14 cellular contexts compared by ENCODE assay signal in genomic region chr13:32824671-32825070, GRCh38.
DNase-seq lines count a peak whose midpoint lies in the region; ATAC-seq and TF ChIP-seq lines count a peak whose summit lies in the region.
"Had no signal": no experiment of that assay in that cellular context is flagged by ENCODE, and none has a peak within 500 bp of the region (broad histone marks: within the 10 kb centered on the region; RNA-seq: fewer than 3 reads in every experiment).

No MANE protein-coding gene starts in this region.

- H3K27ac ChIP-seq in HCT116 (ENCODE audit: low read depth, low read length): no peak overlapping the region; the same call in 1 of the 2 replicates
- H3K27ac ChIP-seq: prostate gland had no signal

- no peaks in the 10 kb centered on the region for H4K20me1 ChIP-seq in HCT116 (ENCODE audit: insufficient read depth)

- DNase-seq in HCT116 (ENCODE audit: low read depth, low spot score): peak; percentile 64
- peak; percentile 59 for DNase-seq in SW480 (ENCODE audit: low spot score)
- DNase-seq in foreskin fibroblast: peak; percentile 85 to 86
- no peak for DNase-seq in posterior cingulate gyrus
- DNase-seq in DMS 273 (lab: John Stamatoyannopoulos, UW; ENCODE audit: unreplicated experiment): no peak
- DNase-seq: activated CD8-positive, alpha-beta memory T cell treated with anti-CD3 and anti-CD28 coated beads, Interleukin-2, amount 50 U/mL, for 48 hours; dermis blood vessel endothelial cell; NCI-H510A treated with DMSO at 0.1 percent for 48 hours; T-helper 2 cell had no signal

- H3K36me3 ChIP-seq in HCT116 (ENCODE audit: control insufficient read depth in 1 of 2, insufficient read depth in 2 of 2, low read length in 2 of 2) (no peaks in the 10 kb centered on the region), skeletal muscle satellite cell (ENCODE audit: insufficient read depth, low read length) (no peaks in the 10 kb centered on the region)
- H3K36me3 ChIP-seq: prostate gland had no signal

- H3K9me3 ChIP-seq in HCT116 (ENCODE audit: control insufficient read depth in 1 of 2, insufficient read depth in 1 of 2, low read depth in 1 of 2, low read length in 2 of 2) (no peaks in the 10 kb centered on the region), skeletal muscle satellite cell (replicated peaks; ENCODE audit: low read length) (no peaks in the 10 kb centered on the region)
- H3K9me3 ChIP-seq: prostate gland had no signal

- CTCF ChIA-PET in HCT116 (lab: Charles Lee): no interaction called here

- H3K4me3 ChIP-seq in HCT116 (replicated peaks in 1 of 2; ENCODE audit: low read depth in 1 of 2, low read length in 2 of 2) (peak overlapping the region in 1 of 2 experiments; percentile 13; a peak in 1 of 4 replicates), foreskin fibroblast (ENCODE audit: low read depth in 1 of 2, low read length in 2 of 2) (no peak overlapping the region), skeletal muscle satellite cell (ENCODE audit: low read length) (no peak overlapping the region)
- H3K4me3 ChIP-seq: K562, prostate gland had no signal

- peak overlapping the region; percentile 52 for H2AFZ ChIP-seq in HCT116 (ENCODE audit: low read depth, low read length, poor library complexity, severe bottlenecking)

- TF ChIP-seq POLR2A in HCT116 (IDR thresholded peaks at IDR 0.05; ENCODE audit: borderline replicate concordance, extremely low read depth, insufficient read depth, insufficient read length): no peak

- no TSS peak for BruUV-seq in HCT116 (replicated peaks; lab: Mats Ljungman, UMichigan)

- TF ChIP-seq CTCF in HCT116 (IDR thresholded peaks at IDR 0.05 in 2 of 3, conservative IDR thresholded peaks at IDR 0.05 in 1 of 3; ENCODE audit: borderline replicate concordance in 1 of 3, insufficient read depth in 1 of 3, low read depth in 2 of 3, low read length in 2 of 3) (no peak), foreskin fibroblast (IDR thresholded peaks at IDR 0.05; ENCODE audit: low read depth, low read length) (no peak)

- H3K4me2 ChIP-seq in HCT116 (ENCODE audit: low read length): peak overlapping the region; percentile 56
- peak overlapping the region; percentile 3 for H3K4me2 ChIP-seq in skeletal muscle satellite cell (ENCODE audit: low read length)

- H3K79me2 ChIP-seq in HCT116 (ENCODE audit: insufficient read depth, low read length): no peaks in the 10 kb centered on the region

- intact Hi-C loops in HCT116 (cut with micrococcal nuclease) (no loop called here), posterior cingulate gyrus (cut with DNase I) (no loop called here)

- POLR2A ChIA-PET in HCT116 (lab: Charles Lee): no interaction called here

- ATAC-seq in HCT116: peak; percentile 95
- ATAC-seq in GM18502 (IDR thresholded peaks at IDR 0.05; ENCODE audit: poor library complexity, unreplicated experiment): no peak
- no peak for ATAC-seq in HG02884 (IDR thresholded peaks at IDR 0.05; ENCODE audit: unreplicated experiment)

- H3K9ac ChIP-seq in HCT116 (ENCODE audit: low read length): 0 out of 2 replicates have a peak overlapping the region, but pooled peaks have one; percentile 23
- no peak overlapping the region for H3K9ac ChIP-seq in skeletal muscle satellite cell (ENCODE audit: low read depth, low read length)

- RAD21 ChIA-PET in HCT116 (lab: Charles Lee; ENCODE audit: low non-redundant PET in 1 of 2, low total read pairs in 2 of 2, uncharacterized antibody in 2 of 2, unreplicated experiment in 2 of 2): no interaction called here

- no peak for TF ChIP-seq RAD21 in HCT116 (IDR thresholded peaks at IDR 0.05; ENCODE audit: low read depth)

- no peaks in the 10 kb centered on the region for H3K9me2 ChIP-seq in HCT116 (ENCODE audit: insufficient read depth)

- no peaks in the 10 kb centered on the region for H3K27me3 ChIP-seq in HCT116 (ENCODE audit: insufficient read depth, low read length)
- no peaks in the 10 kb centered on the region for H3K27me3 ChIP-seq in skeletal muscle satellite cell (ENCODE audit: control insufficient read depth, insufficient read depth, low read length)

- peaks cover 13 to 29% of the 10 kb centered on the region in 2 experiments for H3K4me1 ChIP-seq in HCT116 (ENCODE audit: control insufficient read depth in 1 of 2, insufficient read depth in 2 of 2, low read length in 2 of 2)
- H3K4me1 ChIP-seq in skeletal muscle satellite cell (ENCODE audit: control insufficient read depth, insufficient read depth, low read length): peaks cover 15% of the 10 kb centered on the region
- H3K4me1 ChIP-seq: prostate gland had no signal

TF ChIP-seq in HCT116, 20 proteins besides CTCF, POLR2A, EP300 and RAD21:
- TF ChIP-seq ELF1 (IDR thresholded peaks at IDR 0.05; ENCODE audit: borderline replicate concordance, low read depth): no peak
- 0 out of 2 replicates have a peak, but pooled peaks have one; percentile 20 for TF ChIP-seq FOSL1 (IDR thresholded peaks at IDR 0.05; ENCODE audit: low read depth)
- no peak for TF ChIP-seq TCF7L2 (IDR thresholded peaks at IDR 0.05; ENCODE audit: borderline replicate concordance, extremely low read depth, insufficient read depth, insufficient read length)
- no peak for TF ChIP-seq SRF (IDR thresholded peaks at IDR 0.05; ENCODE audit: low read depth)
- TF ChIP-seq YY1 (IDR thresholded peaks at IDR 0.05; ENCODE audit: extremely low read depth, insufficient replicate concordance, low read depth, low read length): no peak
- TF ChIP-seq, protein P1, sequence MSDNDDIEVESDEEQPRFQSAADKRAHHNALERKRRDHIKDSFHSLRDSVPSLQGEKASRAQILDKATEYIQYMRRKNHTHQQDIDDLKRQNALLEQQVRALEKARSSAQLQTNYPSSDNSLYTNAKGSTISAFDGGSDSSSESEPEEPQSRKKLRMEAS (IDR thresholded peaks at IDR 0.05): no peak
- no peak for TF ChIP-seq ZFX (IDR thresholded peaks at IDR 0.05)
- no peak for TF ChIP-seq SIN3A (IDR thresholded peaks at IDR 0.05; ENCODE audit: low read depth)
- TF ChIP-seq JUND (IDR thresholded peaks at IDR 0.05): peak; percentile 29
- TF ChIP-seq, protein P2, sequence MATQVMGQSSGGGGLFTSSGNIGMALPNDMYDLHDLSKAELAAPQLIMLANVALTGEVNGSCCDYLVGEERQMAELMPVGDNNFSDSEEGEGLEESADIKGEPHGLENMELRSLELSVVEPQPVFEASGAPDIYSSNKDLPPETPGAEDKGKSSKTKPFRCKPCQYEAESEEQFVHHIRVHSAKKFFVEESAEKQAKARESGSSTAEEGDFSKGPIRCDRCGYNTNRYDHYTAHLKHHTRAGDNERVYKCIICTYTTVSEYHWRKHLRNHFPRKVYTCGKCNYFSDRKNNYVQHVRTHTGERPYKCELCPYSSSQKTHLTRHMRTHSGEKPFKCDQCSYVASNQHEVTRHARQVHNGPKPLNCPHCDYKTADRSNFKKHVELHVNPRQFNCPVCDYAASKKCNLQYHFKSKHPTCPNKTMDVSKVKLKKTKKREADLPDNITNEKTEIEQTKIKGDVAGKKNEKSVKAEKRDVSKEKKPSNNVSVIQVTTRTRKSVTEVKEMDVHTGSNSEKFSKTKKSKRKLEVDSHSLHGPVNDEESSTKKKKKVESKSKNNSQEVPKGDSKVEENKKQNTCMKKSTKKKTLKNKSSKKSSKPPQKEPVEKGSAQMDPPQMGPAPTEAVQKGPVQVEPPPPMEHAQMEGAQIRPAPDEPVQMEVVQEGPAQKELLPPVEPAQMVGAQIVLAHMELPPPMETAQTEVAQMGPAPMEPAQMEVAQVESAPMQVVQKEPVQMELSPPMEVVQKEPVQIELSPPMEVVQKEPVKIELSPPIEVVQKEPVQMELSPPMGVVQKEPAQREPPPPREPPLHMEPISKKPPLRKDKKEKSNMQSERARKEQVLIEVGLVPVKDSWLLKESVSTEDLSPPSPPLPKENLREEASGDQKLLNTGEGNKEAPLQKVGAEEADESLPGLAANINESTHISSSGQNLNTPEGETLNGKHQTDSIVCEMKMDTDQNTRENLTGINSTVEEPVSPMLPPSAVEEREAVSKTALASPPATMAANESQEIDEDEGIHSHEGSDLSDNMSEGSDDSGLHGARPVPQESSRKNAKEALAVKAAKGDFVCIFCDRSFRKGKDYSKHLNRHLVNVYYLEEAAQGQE (IDR thresholded peaks at IDR 0.05; ENCODE audit: low read depth): no peak
- TF ChIP-seq, protein P3, sequence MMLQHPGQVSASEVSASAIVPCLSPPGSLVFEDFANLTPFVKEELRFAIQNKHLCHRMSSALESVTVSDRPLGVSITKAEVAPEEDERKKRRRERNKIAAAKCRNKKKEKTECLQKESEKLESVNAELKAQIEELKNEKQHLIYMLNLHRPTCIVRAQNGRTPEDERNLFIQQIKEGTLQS (IDR thresholded peaks at IDR 0.05): 0 out of 2 replicates have a peak, but pooled peaks have one; percentile 17
- no peak for TF ChIP-seq EGR1 (IDR thresholded peaks at IDR 0.05; ENCODE audit: low read depth)
- TF ChIP-seq, protein P4, sequence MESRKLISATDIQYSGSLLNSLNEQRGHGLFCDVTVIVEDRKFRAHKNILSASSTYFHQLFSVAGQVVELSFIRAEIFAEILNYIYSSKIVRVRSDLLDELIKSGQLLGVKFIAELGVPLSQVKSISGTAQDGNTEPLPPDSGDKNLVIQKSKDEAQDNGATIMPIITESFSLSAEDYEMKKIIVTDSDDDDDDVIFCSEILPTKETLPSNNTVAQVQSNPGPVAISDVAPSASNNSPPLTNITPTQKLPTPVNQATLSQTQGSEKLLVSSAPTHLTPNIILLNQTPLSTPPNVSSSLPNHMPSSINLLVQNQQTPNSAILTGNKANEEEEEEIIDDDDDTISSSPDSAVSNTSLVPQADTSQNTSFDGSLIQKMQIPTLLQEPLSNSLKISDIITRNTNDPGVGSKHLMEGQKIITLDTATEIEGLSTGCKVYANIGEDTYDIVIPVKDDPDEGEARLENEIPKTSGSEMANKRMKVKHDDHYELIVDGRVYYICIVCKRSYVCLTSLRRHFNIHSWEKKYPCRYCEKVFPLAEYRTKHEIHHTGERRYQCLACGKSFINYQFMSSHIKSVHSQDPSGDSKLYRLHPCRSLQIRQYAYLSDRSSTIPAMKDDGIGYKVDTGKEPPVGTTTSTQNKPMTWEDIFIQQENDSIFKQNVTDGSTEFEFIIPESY (IDR thresholded peaks at IDR 0.05; ENCODE audit: extremely low read depth, insufficient replicate concordance, low read length): no peak

Comparison
In these comparisons a context has a peak if more than half of its experiments do, and no peak if none do; other contexts are left out.
1. DNase-seq: peak in HCT116 (single experiment), SW480 (single experiment) and foreskin fibroblast (2 of 2); none in posterior cingulate gyrus (0 of 10) and DMS 273 (single experiment).